18 cellular contexts compared by ENCODE assay signal in the genomic region with DNA sequence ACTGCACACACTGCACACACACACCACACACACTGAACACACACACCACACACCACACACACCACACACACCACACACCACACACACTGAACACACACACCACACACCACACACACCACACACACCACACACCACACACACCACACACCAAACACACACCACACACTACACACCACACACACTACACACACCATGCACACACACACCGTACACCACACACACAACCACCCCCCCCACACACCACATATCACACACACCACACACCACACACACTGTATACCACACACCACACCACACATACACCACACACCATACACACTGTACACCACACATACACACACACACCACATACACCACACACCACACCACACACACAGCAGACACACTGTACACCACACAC.
"Had no signal": no experiment of that assay in that cellular context is flagged by ENCODE, and none has a peak within 500 bp of the region (broad histone marks: within the 10 kb centered on the region; RNA-seq: fewer than 3 reads in every experiment).

No MANE protein-coding gene starts in this region.

- H3K27ac ChIP-seq: foreskin keratinocyte, left ventricle myocardium inferior, lower lobe of right lung, sigmoid colon, skin epidermis, stomach, thoracic aorta, transverse colon had no signal

- H3K4me3 ChIP-seq: left ventricle myocardium inferior, lower lobe of right lung, sigmoid colon, skin epidermis, stomach, thoracic aorta, transverse colon had no signal

- H3K4me1 ChIP-seq: left ventricle myocardium inferior, lower lobe of right lung, sigmoid colon, stomach, transverse colon had no signal

- H3K36me3 Mint-ChIP-seq: immature natural killer cell, memory B cell had no signal

- H3K4me3 Mint-ChIP-seq: dendritic cell treated with granulocyte-macrophage colony-stimulating factor and Interleukin-4, amounts not matched to agents 40 ng/mL and 50 ng/mL, for 4 days; immature natural killer cell; memory B cell; nephron had no signal

- H3K27ac Mint-ChIP-seq: dendritic cell treated with granulocyte-macrophage colony-stimulating factor and Interleukin-4, amounts not matched to agents 40 ng/mL and 50 ng/mL, for 4 days; memory B cell had no signal

- H3K36me3 ChIP-seq: left ventricle myocardium inferior, lower lobe of right lung, sigmoid colon, stomach, thoracic aorta, transverse colon had no signal

- H3K9me3 ChIP-seq: lower lobe of right lung had no signal

- DNase-seq: foreskin keratinocyte; immature natural killer cell; left ventricle myocardium inferior; lower lobe of right lung; midbrain; sigmoid colon; stimulated activated CD4-positive, alpha-beta T cell treated with anti-CD3 and anti-CD28 coated beads, Interleukin-2, amount 100 ng/mL, for 24 hours; stimulated activated CD4-positive, alpha-beta T cell treated with anti-CD3 and anti-CD28 coated beads, Interleukin-4, amount 100 ng/mL, for 4 hours; stimulated activated naive CD4-positive, alpha-beta T cell; stomach; substantia nigra; transverse colon had no signal

- FAIRE-seq: keratinocyte had no signal

- H3K27me3 ChIP-seq: foreskin keratinocyte, sigmoid colon, transverse colon had no signal

- H3K4me1 Mint-ChIP-seq: immature natural killer cell, memory B cell, nephron had no signal

- ATAC-seq: foreskin keratinocyte, lower lobe of right lung had no signal
